ENCODE assay signal across 16 cellular contexts in genomic region chr12:68885381-68885780, GRCh38. TPM values are rescaled to one million over a fixed set of nuclear protein-coding genes. Genes with fewer than 3 reads are reported as not detected.
A peak's percentile ranks its signal among the peaks of the same experiment; 100 is the strongest.
DNase-seq lines count a peak whose midpoint lies in the region; ATAC-seq and TF ChIP-seq lines count a peak whose summit lies in the region.
"Had no signal": no experiment of that assay in that cellular context is flagged by ENCODE, and none has a peak within 500 bp of the region (broad histone marks: within the 10 kb centered on the region; RNA-seq: fewer than 3 reads in every experiment).

No MANE protein-coding gene starts in this region.

- H3K4me1 ChIP-seq in BLaER1 (peaks cover 65% of the 10 kb centered on the region), DOHH2 (ENCODE audit: control insufficient read depth, low read length) (peaks cover 100% of the 10 kb centered on the region), SJSA1 (replicated peaks) (no peaks in the 10 kb centered on the region), subcutaneous abdominal adipose tissue (ENCODE audit: control insufficient read depth in 5 of 5, insufficient read depth in 5 of 5, low read length in 5 of 5) (peaks cover 0 to 21% (median 17%) of the 10 kb centered on the region in 5 donors)
- H3K4me1 ChIP-seq: Caco-2 had no signal

- no peak overlapping the region for H3K27ac Mint-ChIP-seq in stimulated activated effector memory CD8-positive, alpha-beta T cell treated with anti-CD3 and anti-CD28 coated beads, Interleukin-12 subunit alpha, Interleukin-12 subunit beta, amount 100 ng/mL, for 72 hours
- H3K27ac Mint-ChIP-seq: B cell; CD4-positive, alpha-beta T cell; H9 had no signal

- no peaks in the 10 kb centered on the region for H3K36me3 Mint-ChIP-seq in stimulated activated effector memory CD8-positive, alpha-beta T cell treated with anti-CD3 and anti-CD28 coated beads, Interleukin-12 subunit alpha, Interleukin-12 subunit beta, amount 100 ng/mL, for 72 hours

- H3F3A ChIP-seq in DOHH2 (ENCODE audit: control insufficient read depth, insufficient read depth) = peaks cover 35% of the 10 kb centered on the region

- H3K9me2 ChIP-seq in DOHH2 (replicated peaks; ENCODE audit: control insufficient read depth, low read length) = no peaks in the 10 kb centered on the region

- no peaks in the 10 kb centered on the region; the same call in 1 of the 2 replicates for H3K9me3 ChIP-seq in BLaER1
- H3K9me3 ChIP-seq in DOHH2 (ENCODE audit: control insufficient read depth, insufficient read depth, low read length) = no peaks in the 10 kb centered on the region
- peaks cover 5% of the 10 kb centered on the region for H3K9me3 ChIP-seq in SJSA1 (replicated peaks)
- no peaks in the 10 kb centered on the region for H3K9me3 ChIP-seq in subcutaneous abdominal adipose tissue (ENCODE audit: control insufficient read depth in 5 of 5, low read length in 5 of 5)
- H3K9me3 ChIP-seq: Caco-2 had no signal

- H3K9ac ChIP-seq in BLaER1 (peak overlapping the region; percentile 22; the same call in 1 of the 2 replicates), subcutaneous abdominal adipose tissue (ENCODE audit: low read length in 5 of 5) (peak overlapping the region in 1 of 5 donors; percentile 38)

- peak; percentile 77 to 91 for DNase-seq in SJSA1 (ENCODE audit: low read depth in 1 of 2, low spot score in 2 of 2)
- DNase-seq in activated naive CD4-positive, alpha-beta T cell treated with Interleukin-2 at 50 U/mL for 16 hours = no peak
- no peak for DNase-seq in stimulated activated effector memory CD8-positive, alpha-beta T cell treated with anti-CD3 and anti-CD28 coated beads, Interleukin-12 subunit alpha, Interleukin-12 subunit beta, amount 100 ng/mL, for 72 hours (ENCODE audit: low spot score in 2 of 2)
- DNase-seq: Caco-2; CD4-positive, alpha-beta T cell; DMS153; DMS79; H9 had no signal

- H3K4me1 Mint-ChIP-seq in stimulated activated effector memory CD8-positive, alpha-beta T cell treated with anti-CD3 and anti-CD28 coated beads, Interleukin-12 subunit alpha, Interleukin-12 subunit beta, amount 100 ng/mL, for 72 hours = no peaks in the 10 kb centered on the region

- H3K9me3 Mint-ChIP-seq in stimulated activated effector memory CD8-positive, alpha-beta T cell treated with anti-CD3 and anti-CD28 coated beads, Interleukin-12 subunit alpha, Interleukin-12 subunit beta, amount 100 ng/mL, for 72 hours = no peaks in the 10 kb centered on the region

- H3K27ac ChIP-seq in BLaER1 (peak overlapping the region; percentile 60), DOHH2 (ENCODE audit: low read depth, low read length) (peak overlapping the region; percentile 98), SJSA1 (no peak overlapping the region), subcutaneous abdominal adipose tissue (ENCODE audit: low read depth, low read length) (peak overlapping the region; percentile 46)
- H3K27ac ChIP-seq: C4-2B had no signal

- H3K4me3 Mint-ChIP-seq in stimulated activated effector memory CD8-positive, alpha-beta T cell treated with anti-CD3 and anti-CD28 coated beads, Interleukin-12 subunit alpha, Interleukin-12 subunit beta, amount 100 ng/mL, for 72 hours = no peak overlapping the region
- H3K4me3 Mint-ChIP-seq: B cell; CD4-positive, alpha-beta T cell; H9 had no signal

- H3K27me3 ChIP-seq in BLaER1 (no peaks in the 10 kb centered on the region), DOHH2 (ENCODE audit: control insufficient read depth, low read length) (no peaks in the 10 kb centered on the region), SJSA1 (replicated peaks) (peaks cover 93% of the 10 kb centered on the region), subcutaneous abdominal adipose tissue (ENCODE audit: control insufficient read depth in 5 of 5, insufficient read depth in 4 of 5, low read length in 5 of 5) (no peaks in the 10 kb centered on the region)

- H3K79me2 ChIP-seq in DOHH2 (ENCODE audit: control insufficient read depth, low read length) = peaks cover 44% of the 10 kb centered on the region

- TF ChIP-seq CTCF in DOHH2 (IDR thresholded peaks at IDR 0.05; ENCODE audit: low read depth, low read length, poor library complexity, severe bottlenecking) = no peak

- no peak for ATAC-seq in stimulated activated effector memory CD8-positive, alpha-beta T cell treated with anti-CD3 and anti-CD28 coated beads, Interleukin-12 subunit alpha, Interleukin-12 subunit beta, amount 100 ng/mL, for 72 hours
- ATAC-seq: GM12878 had no signal

- no peaks in the 10 kb centered on the region for H3K36me3 ChIP-seq in BLaER1
- H3K36me3 ChIP-seq in DOHH2 (ENCODE audit: control insufficient read depth, low read length) = peaks cover 23% of the 10 kb centered on the region
- H3K36me3 ChIP-seq in SJSA1 = peaks cover 3% of the 10 kb centered on the region; the same call in 1 of the 2 replicates
- peaks cover 21 to 44% (median 29%) of the 10 kb centered on the region in 5 donors for H3K36me3 ChIP-seq in subcutaneous abdominal adipose tissue (ENCODE audit: control insufficient read depth in 5 of 5, insufficient read depth in 5 of 5, low read length in 5 of 5)

- H3K4me2 ChIP-seq in BLaER1 = peak overlapping the region; percentile 64
- peak overlapping the region; percentile 85 for H3K4me2 ChIP-seq in DOHH2 (ENCODE audit: low read length)

- H4K20me1 ChIP-seq in BLaER1 (no peaks in the 10 kb centered on the region), DOHH2 (ENCODE audit: control insufficient read depth, insufficient read depth, low read depth, low read length) (no peaks in the 10 kb centered on the region)

- H3K4me3 ChIP-seq in BLaER1 = no peak overlapping the region
- H3K4me3 ChIP-seq in DOHH2 (ENCODE audit: low read length) = peak overlapping the region; percentile 48
- H3K4me3 ChIP-seq in SJSA1 = no peak overlapping the region
- no peak overlapping the region for H3K4me3 ChIP-seq in subcutaneous abdominal adipose tissue (ENCODE audit: low read depth in 1 of 5, low read length in 5 of 5)
- H3K4me3 ChIP-seq: GM12878 had no signal

RNA-seq across cellular contexts. Expression of gene CPM, which starts 47.6 kb away (rescaled TPM):
- 72.6 and 74.4 TPM in 2 replicates for total RNA-seq in SJSA1 (2014; rRNA removed; shearing (Covaris generic))
- total RNA-seq: A172, HT-29 had no signal

Comparison
In these comparisons a context has a peak if more than half of its experiments do, and no peak if none do; other contexts are left out.
1. DNase-seq: peak in SJSA1 (2 of 2); none in activated naive CD4-positive, alpha-beta T cell treated with Interleukin-2 at 50 U/mL for 16 hours (single experiment) and stimulated activated effector memory CD8-positive, alpha-beta T cell treated with anti-CD3 and anti-CD28 coated beads, Interleukin-12 subunit alpha, Interleukin-12 subunit beta, amount 100 ng/mL, for 72 hours (0 of 2).